15 cellular contexts compared by ENCODE assay signal in genomic region chr16:1158456-1159324, GRCh38. TPM values are rescaled to one million over a fixed set of nuclear protein-coding genes. Genes with fewer than 3 reads are reported as not detected.
DNase-seq lines count a peak whose midpoint lies in the region; ATAC-seq and TF ChIP-seq lines count a peak whose summit lies in the region.
"Had no signal": no experiment of that assay in that cellular context is flagged by ENCODE, and none has a peak within 500 bp of the region (broad histone marks: within the 10 kb centered on the region; RNA-seq: fewer than 3 reads in every experiment).

No MANE protein-coding gene starts in this region.

- no peak overlapping the region for H4K91ac ChIP-seq in trophoblast cell (ENCODE audit: low read depth, low read length)

- H3K79me1 ChIP-seq in trophoblast cell (ENCODE audit: low read length): no peaks in the 10 kb centered on the region

- peaks cover 47% of the 10 kb centered on the region for H3K27me3 ChIP-seq in BLaER1
- H3K27me3 ChIP-seq in SJCRH30: peaks cover 70% of the 10 kb centered on the region
- peaks cover 85% of the 10 kb centered on the region for H3K27me3 ChIP-seq in left ventricle myocardium inferior (ENCODE audit: low read depth)
- H3K27me3 ChIP-seq in psoas muscle (ENCODE audit: insufficient read depth in 3 of 3, low read length in 2 of 3): peaks cover 0 to 87% (median 23%) of the 10 kb centered on the region in 3 donors
- H3K27me3 ChIP-seq in MG63: peaks cover 7% of the 10 kb centered on the region
- peaks cover 14% of the 10 kb centered on the region for H3K27me3 ChIP-seq in trophoblast cell (ENCODE audit: insufficient read depth, low read length)

- H3K4me1 ChIP-seq in BLaER1 (peaks cover 79% of the 10 kb centered on the region), SJCRH30 (peaks cover 30% of the 10 kb centered on the region), left ventricle myocardium inferior (peaks cover 48% of the 10 kb centered on the region), psoas muscle (peaks cover 11% of the 10 kb centered on the region), trophoblast cell (ENCODE audit: control insufficient read depth in 1 of 2, insufficient read depth in 2 of 2, low read length in 2 of 2) (peaks cover 0 to 3% of the 10 kb centered on the region in 2 experiments)

- TF ChIP-seq CTCF in left ventricle myocardium inferior (IDR thresholded peaks at IDR 0.05; ENCODE audit: borderline replicate concordance) (no peak), psoas muscle (IDR thresholded peaks at IDR 0.05) (no peak)

- H4K12ac ChIP-seq in trophoblast cell (ENCODE audit: low read depth, low read length): no peak overlapping the region

- H3K4ac ChIP-seq in trophoblast cell (ENCODE audit: low read depth, low read length): no peak overlapping the region

- ATAC-seq in psoas muscle (no peak), HG02973 (IDR thresholded peaks at IDR 0.05; ENCODE audit: unreplicated experiment) (no peak)
- ATAC-seq: activated CD8-positive, alpha-beta memory T cell treated with anti-CD3 and anti-CD28 coated beads, Interleukin-2, amount 10 ng/mL, durations not matched to agents 7 days and 5 days had no signal

- H3K9me3 ChIP-seq in BLaER1 (no peaks in the 10 kb centered on the region), SJCRH30 (replicated peaks) (no peaks in the 10 kb centered on the region), left ventricle myocardium inferior (replicated peaks) (no peaks in the 10 kb centered on the region), psoas muscle (no peaks in the 10 kb centered on the region), MG63 (no peaks in the 10 kb centered on the region), trophoblast cell (ENCODE audit: insufficient read depth, low read depth, low read length) (peaks cover 5% of the 10 kb centered on the region)

- peak overlapping the region; percentile 81 for H3K4me2 ChIP-seq in BLaER1
- H3K4me2 ChIP-seq in trophoblast cell (ENCODE audit: low read length): no peak overlapping the region

- no peaks in the 10 kb centered on the region for H3K79me2 ChIP-seq in trophoblast cell (ENCODE audit: control insufficient read depth, insufficient read depth, low read length, poor library complexity)

- H3K18ac ChIP-seq in trophoblast cell (ENCODE audit: low read length): no peak overlapping the region

- no peak overlapping the region for H2AK5ac ChIP-seq in trophoblast cell (ENCODE audit: low read length)

- H3K9ac ChIP-seq in BLaER1 (no peak overlapping the region), trophoblast cell (ENCODE audit: low read length) (no peak overlapping the region)

- H2BK120ac ChIP-seq in trophoblast cell (ENCODE audit: insufficient read depth, low read length, poor library complexity): no peak overlapping the region

- H2BK12ac ChIP-seq in trophoblast cell (ENCODE audit: low read length): no peak overlapping the region

- H3K27ac ChIP-seq in BLaER1 (peak overlapping the region; percentile 13; the same call in 1 of the 2 replicates), SJCRH30 (no peak overlapping the region), left ventricle myocardium inferior (replicated peaks) (peak overlapping the region; percentile 84), psoas muscle (peak overlapping the region; percentile 63), trophoblast cell (ENCODE audit: low read depth, low read length) (no peak overlapping the region)

- DNase-seq in SJCRH30 (peak; percentile 46 to 50), left ventricle myocardium inferior (peak; percentile 78), psoas muscle (peak; percentile 64 to 81), MG63 (no peak), trophoblast cell (no peak)
- no peak for DNase-seq in activated effector memory CD4-positive, alpha-beta T cell treated with anti-CD3 and anti-CD28 coated beads, Interleukin-2, amount 50 U/mL, for 16 hours
- DNase-seq: activated CD8-positive, alpha-beta memory T cell treated with anti-CD3 and anti-CD28 coated beads, Interleukin-2, amount 10 ng/mL, durations not matched to agents 7 days and 5 days; activated naive CD8-positive, alpha-beta T cell treated with anti-CD3 and anti-CD28 coated beads for 36 hours; DMS79; GOT3; naive B cell; NCI-H1048; NCI-H748 treated with DMSO at 0.1 percent for 48 hours had no signal

- 21 to 39% (median 24%) methylated on average over 47 to 65 of the region's 65 CpGs for WGBS in psoas muscle, 3 donors
- no CpG with 5 or more reads among the region's 65 CpGs for WGBS in trophoblast cell (ENCODE audit: extremely low coverage, insufficient coverage, insufficient read length)

- H3K14ac ChIP-seq in trophoblast cell (ENCODE audit: low read length): no peak overlapping the region

- no peak overlapping the region for H3K23ac ChIP-seq in trophoblast cell (ENCODE audit: low read length)

- H3K36me3 ChIP-seq in BLaER1 (peaks cover 12% of the 10 kb centered on the region; the same call in 1 of the 2 replicates), SJCRH30 (no peaks in the 10 kb centered on the region), left ventricle myocardium inferior (no peaks in the 10 kb centered on the region), psoas muscle (ENCODE audit: insufficient read depth in 1 of 2, low read depth in 1 of 2) (no peaks in the 10 kb centered on the region), MG63 (no peaks in the 10 kb centered on the region), trophoblast cell (ENCODE audit: control insufficient read depth in 1 of 2, insufficient read depth in 2 of 2, low read length in 2 of 2) (no peaks in the 10 kb centered on the region)

- H3K4me3 ChIP-seq in BLaER1: 0 out of 2 replicates have a peak overlapping the region, but pooled peaks have one; percentile 11
- no peak overlapping the region for H3K4me3 ChIP-seq in SJCRH30
- H3K4me3 ChIP-seq in left ventricle myocardium inferior: peak overlapping the region; percentile 33
- H3K4me3 ChIP-seq in psoas muscle: no peak overlapping the region
- H3K4me3 ChIP-seq in MG63: no peak overlapping the region
- no peak overlapping the region for H3K4me3 ChIP-seq in trophoblast cell (ENCODE audit: low read depth, low read length)

- H2BK5ac ChIP-seq in trophoblast cell (ENCODE audit: low read depth, low read length, poor library complexity): no peak overlapping the region

- H2AFZ ChIP-seq in trophoblast cell (ENCODE audit: insufficient read depth, low read length, poor library complexity): no peak overlapping the region

- intact Hi-C loops in left ventricle myocardium inferior (cut with micrococcal nuclease) (no loop called here), psoas muscle (cut with DNase I) (no loop called here)

- H4K20me1 ChIP-seq in BLaER1: peaks cover 98% of the 10 kb centered on the region

- H4K8ac ChIP-seq in trophoblast cell (ENCODE audit: low read depth, low read length): no peak overlapping the region

RNA-seq across cellular contexts. Expression of gene CACNA1H, which starts 5.8 kb away (rescaled TPM):
- total RNA-seq in SJCRH30 (2014; rRNA removed; shearing (Covaris generic)): 1.4 and 1.7 TPM in 2 replicates
- total RNA-seq in left ventricle myocardium inferior (2.5 TPM), psoas muscle (1 to 10 TPM; 2.0 to 5.9 (median 3.0) TPM)
- polyA plus RNA-seq in psoas muscle: 1 to 10 TPM; 1.8 to 2.3 (median 2.0) TPM
- total RNA-seq in MG63 (2014; rRNA removed; shearing (Covaris generic); ENCODE audit: low replicate concordance): 0.27 and 0.59 TPM in 2 replicates
- 0.53 and 0.56 TPM in 2 replicates for polyA plus RNA-seq in trophoblast cell (2013)

Comparison
In these comparisons a context has a peak if more than half of its experiments do, and no peak if none do; other contexts are left out.
1. H3K27ac ChIP-seq: peak in BLaER1 (single experiment), left ventricle myocardium inferior (single experiment) and psoas muscle (single experiment); none in SJCRH30 (single experiment) and trophoblast cell (single experiment).
2. H3K4me3 ChIP-seq: peak in BLaER1 (single experiment) and left ventricle myocardium inferior (single experiment); none in SJCRH30 (single experiment), psoas muscle (single experiment), MG63 (single experiment) and trophoblast cell (single experiment).
3. DNase-seq: peak in SJCRH30 (2 of 2), left ventricle myocardium inferior (single experiment) and psoas muscle (2 of 2); none in activated effector memory CD4-positive, alpha-beta T cell treated with anti-CD3 and anti-CD28 coated beads, Interleukin-2, amount 50 U/mL, for 16 hours (single experiment), MG63 (single experiment) and trophoblast cell (0 of 2).